ENCODE assay signal across 23 cellular contexts in the genomic region with DNA sequence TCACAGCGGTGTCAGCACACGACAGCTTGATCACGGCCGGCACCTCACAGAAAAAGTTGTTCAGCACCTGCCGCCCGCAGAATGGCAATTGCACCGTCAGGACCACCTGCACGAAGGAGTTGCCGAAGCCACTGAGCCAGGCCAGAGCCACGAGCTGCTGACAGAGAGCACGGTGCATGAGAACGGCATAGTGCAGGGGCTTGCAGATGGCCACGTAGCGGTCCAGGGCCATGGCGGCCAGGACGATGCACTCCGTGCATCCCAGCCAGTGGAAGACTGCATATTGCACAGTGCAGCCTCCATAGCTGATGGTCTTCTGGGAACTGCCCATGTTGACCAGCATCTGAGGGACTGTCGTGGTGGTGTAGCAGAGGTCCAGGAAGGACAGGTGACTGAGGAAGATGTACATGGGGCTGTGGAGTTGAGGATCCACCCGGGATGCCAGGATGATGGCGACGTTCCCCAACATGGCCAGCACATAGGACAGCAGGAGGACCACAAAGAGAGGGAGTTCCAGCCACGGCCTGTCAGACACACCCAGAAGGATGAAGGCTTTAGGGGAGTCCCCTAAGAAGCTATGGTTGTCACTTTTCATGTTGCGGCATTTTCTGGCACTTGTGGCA. TPM values are rescaled to one million over a fixed set of nuclear protein-coding genes. Genes with fewer than 3 reads are reported as not detected.
DNase-seq lines count a peak whose midpoint lies in the region; ATAC-seq and TF ChIP-seq lines count a peak whose summit lies in the region.
"Had no signal": no experiment of that assay in that cellular context is flagged by ENCODE, and none has a peak within 500 bp of the region (broad histone marks: within the 10 kb centered on the region; RNA-seq: fewer than 3 reads in every experiment).

No MANE protein-coding gene starts in this region.

- no peak overlapping the region for H3K27ac Mint-ChIP-seq in natural killer cell treated with Interleukin-12 subunit alpha and Interleukin-12 subunit beta and Interleukin-15 and Interleukin-18, amount 100 ng/mL, for 72 hours
- H3K27ac Mint-ChIP-seq in natural killer cell (no peak overlapping the region), WTC11 (no peak overlapping the region)
- H3K27ac Mint-ChIP-seq in naive thymus-derived CD4-positive, alpha-beta T cell = no peak overlapping the region
- no peak overlapping the region for H3K27ac Mint-ChIP-seq in stimulated activated memory B cell treated with anti-CD40 and anti-IgM and Interleukin-4, amounts not matched to agents 10 μg/mL and 1 μg/mL and 100 μg/mL, for 72 hours
- H3K27ac Mint-ChIP-seq: CD4-positive, alpha-beta T cell had no signal

- ATAC-seq in natural killer cell treated with Interleukin-12 subunit alpha and Interleukin-12 subunit beta and Interleukin-15 and Interleukin-18, amount 100 ng/mL, for 72 hours = peak; percentile 17 to 24
- ATAC-seq in natural killer cell (no peak), WTC11 (no peak)
- ATAC-seq in naive thymus-derived CD4-positive, alpha-beta T cell = peak; percentile 30
- ATAC-seq in stimulated activated memory B cell treated with anti-CD40 and anti-IgM and Interleukin-4, amounts not matched to agents 10 μg/mL and 1 μg/mL and 100 μg/mL, for 72 hours = peak; percentile 8
- ATAC-seq: HCT116 had no signal

- no peaks in the 10 kb centered on the region for H3K4me1 Mint-ChIP-seq in natural killer cell treated with Interleukin-12 subunit alpha and Interleukin-12 subunit beta and Interleukin-15 and Interleukin-18, amount 100 ng/mL, for 72 hours (ENCODE audit: low read depth in 2 of 2)
- H3K4me1 Mint-ChIP-seq in natural killer cell (peaks cover 0 to 4% of the 10 kb centered on the region in 2 donors), WTC11 (peaks cover 17% of the 10 kb centered on the region)
- H3K4me1 Mint-ChIP-seq in naive thymus-derived CD4-positive, alpha-beta T cell = peaks cover 0 to 17% (median 8%) of the 10 kb centered on the region in 7 donors
- H3K4me1 Mint-ChIP-seq in stimulated activated memory B cell treated with anti-CD40 and anti-IgM and Interleukin-4, amounts not matched to agents 10 μg/mL and 1 μg/mL and 100 μg/mL, for 72 hours = peaks cover 10% of the 10 kb centered on the region

- CTCF ChIA-PET in WTC11 (lab: Charles Lee) = interaction anchor here (1.1 to 2.1 kb wide), 2 partner anchors 10 to 78 kb away, joined by 3 to 12 read pairs; no protein-coding TSS in a partner anchor
- CTCF ChIA-PET in naive thymus-derived CD4-positive, alpha-beta T cell (lab: Charles Lee) = no interaction called here
- CTCF ChIA-PET in A673 (lab: Charles Lee) = no interaction called here

- H3K27me3 Mint-ChIP-seq in natural killer cell treated with Interleukin-12 subunit alpha and Interleukin-12 subunit beta and Interleukin-15 and Interleukin-18, amount 100 ng/mL, for 72 hours = peaks cover 18 to 19% of the 10 kb centered on the region in 2 donors
- H3K27me3 Mint-ChIP-seq in natural killer cell (ENCODE audit: low read depth in 2 of 2) = peaks cover 5 to 11% of the 10 kb centered on the region in 2 donors
- H3K27me3 Mint-ChIP-seq in WTC11 (ENCODE audit: low read depth) = peaks cover 2% of the 10 kb centered on the region; the same call in 1 of the 2 replicates
- H3K27me3 Mint-ChIP-seq in naive thymus-derived CD4-positive, alpha-beta T cell = peaks cover 0 to 6% (median 0%) of the 10 kb centered on the region in 5 donors
- H3K27me3 Mint-ChIP-seq in stimulated activated memory B cell treated with anti-CD40 and anti-IgM and Interleukin-4, amounts not matched to agents 10 μg/mL and 1 μg/mL and 100 μg/mL, for 72 hours = peaks cover 10% of the 10 kb centered on the region
- H3K27me3 Mint-ChIP-seq: CD4-positive, alpha-beta T cell had no signal

- H3K4me1 ChIP-seq in naive thymus-derived CD4-positive, alpha-beta T cell (ENCODE audit: control insufficient read depth in 2 of 2, insufficient read depth in 2 of 2, low read length in 2 of 2) = no peaks in the 10 kb centered on the region
- no peaks in the 10 kb centered on the region for H3K4me1 ChIP-seq in A673 (ENCODE audit: insufficient read depth, low read length, poor library complexity, severe bottlenecking)
- H3K4me1 ChIP-seq: BE2C had no signal

- no peak for DNase-seq in natural killer cell treated with Interleukin-12 subunit alpha and Interleukin-12 subunit beta and Interleukin-15 and Interleukin-18, amount 100 ng/mL, for 72 hours (ENCODE audit: low spot score)
- DNase-seq in natural killer cell (no peak), WTC11 (ENCODE audit: low spot score) (no peak), NCI-H2081 (lab: John Stamatoyannopoulos, UW) (no peak), A673 (ENCODE audit: low spot score) (no peak)
- DNase-seq in naive thymus-derived CD4-positive, alpha-beta T cell = no peak
- DNase-seq: ACHN; BE2C; C1 segment of cervical spinal cord; CD4-positive, alpha-beta T cell; DMS153; DMS79; GDM1; GOT3; H7; HFFc6; IMR-90 had no signal

- H3K36me3 ChIP-seq in naive thymus-derived CD4-positive, alpha-beta T cell (ENCODE audit: control insufficient read depth in 2 of 3, insufficient read depth in 3 of 3, low read length in 3 of 3) = peaks cover 0 to 20% (median 4%) of the 10 kb centered on the region in 3 experiments
- H3K36me3 ChIP-seq in A673 (ENCODE audit: insufficient read depth, low read length, poor library complexity, severe bottlenecking) = no peaks in the 10 kb centered on the region
- H3K36me3 ChIP-seq: BE2C had no signal

- H3K27me3 ChIP-seq in naive thymus-derived CD4-positive, alpha-beta T cell (ENCODE audit: control insufficient read depth in 2 of 2, insufficient read depth in 2 of 2, low read length in 2 of 2) = no peaks in the 10 kb centered on the region
- peaks cover 9% of the 10 kb centered on the region for H3K27me3 ChIP-seq in A673 (replicated peaks; ENCODE audit: insufficient read depth, low read depth, low read length, poor library complexity)

- intact Hi-C loops in natural killer cell (cut with micrococcal nuclease) (no loop called here), A673 (cut with micrococcal nuclease; ENCODE audit: unreplicated experiment) (no loop called here)
- intact Hi-C loops in naive thymus-derived CD4-positive, alpha-beta T cell (cut with micrococcal nuclease) = no loop called here

- H3K9me3 Mint-ChIP-seq in natural killer cell treated with Interleukin-12 subunit alpha and Interleukin-12 subunit beta and Interleukin-15 and Interleukin-18, amount 100 ng/mL, for 72 hours = no peaks in the 10 kb centered on the region
- no peaks in the 10 kb centered on the region for H3K9me3 Mint-ChIP-seq in natural killer cell
- no peaks in the 10 kb centered on the region for H3K9me3 Mint-ChIP-seq in WTC11
- H3K9me3 Mint-ChIP-seq in naive thymus-derived CD4-positive, alpha-beta T cell = peaks cover 0 to 1% (median 0%) of the 10 kb centered on the region in 11 donors
- H3K9me3 Mint-ChIP-seq in stimulated activated memory B cell treated with anti-CD40 and anti-IgM and Interleukin-4, amounts not matched to agents 10 μg/mL and 1 μg/mL and 100 μg/mL, for 72 hours = peaks cover under 1% of the 10 kb centered on the region
- H3K9me3 Mint-ChIP-seq: CD4-positive, alpha-beta T cell; HFFc6 had no signal

- H3K27ac ChIP-seq in naive thymus-derived CD4-positive, alpha-beta T cell (ENCODE audit: low read depth, low read length) = no peak overlapping the region
- H3K27ac ChIP-seq in A673 (ENCODE audit: low read depth, low read length, poor library complexity, severe bottlenecking) = no peak overlapping the region
- H3K27ac ChIP-seq: HL-60 had no signal

- no peak for TF ChIP-seq CTCF in natural killer cell (IDR thresholded peaks at IDR 0.05)
- TF ChIP-seq CTCF in WTC11 (IDR thresholded peaks at IDR 0.05) = no peak
- TF ChIP-seq CTCF in A673 (conservative IDR thresholded peaks at IDR 0.05; ENCODE audit: low read depth, low read length) = no peak

- no peak overlapping the region for H3K4me3 Mint-ChIP-seq in natural killer cell treated with Interleukin-12 subunit alpha and Interleukin-12 subunit beta and Interleukin-15 and Interleukin-18, amount 100 ng/mL, for 72 hours
- H3K4me3 Mint-ChIP-seq in natural killer cell = no peak overlapping the region
- no peak overlapping the region for H3K4me3 Mint-ChIP-seq in WTC11
- H3K4me3 Mint-ChIP-seq in naive thymus-derived CD4-positive, alpha-beta T cell = no peak overlapping the region
- H3K4me3 Mint-ChIP-seq in stimulated activated memory B cell treated with anti-CD40 and anti-IgM and Interleukin-4, amounts not matched to agents 10 μg/mL and 1 μg/mL and 100 μg/mL, for 72 hours = no peak overlapping the region
- H3K4me3 Mint-ChIP-seq: CD4-positive, alpha-beta T cell had no signal

- H3K9me3 ChIP-seq in naive thymus-derived CD4-positive, alpha-beta T cell (ENCODE audit: control insufficient read depth in 2 of 3, low read length in 3 of 3) = no peaks in the 10 kb centered on the region
- no peaks in the 10 kb centered on the region for H3K9me3 ChIP-seq in A673 (ENCODE audit: low read depth, low read length, poor library complexity, severe bottlenecking)
- H3K9me3 ChIP-seq: BE2C had no signal

- POLR2A ChIA-PET in WTC11 (lab: Charles Lee) (no interaction called here), A673 (lab: Charles Lee; ENCODE audit: low non-redundant PET) (no interaction called here)
- POLR2A ChIA-PET in naive thymus-derived CD4-positive, alpha-beta T cell (lab: Charles Lee) = no interaction called here

- no peak overlapping the region for H3K4me3 ChIP-seq in naive thymus-derived CD4-positive, alpha-beta T cell (ENCODE audit: low read length)
- H3K4me3 ChIP-seq in A673 (ENCODE audit: low read depth, low read length, poor library complexity, severe bottlenecking) = no peak overlapping the region

- peaks cover 3% of the 10 kb centered on the region for H3K36me3 Mint-ChIP-seq in natural killer cell treated with Interleukin-12 subunit alpha and Interleukin-12 subunit beta and Interleukin-15 and Interleukin-18, amount 100 ng/mL, for 72 hours
- H3K36me3 Mint-ChIP-seq in natural killer cell (peaks cover 12% of the 10 kb centered on the region), WTC11 (no peaks in the 10 kb centered on the region)
- peaks cover 0 to 30% (median 21%) of the 10 kb centered on the region in 5 donors for H3K36me3 Mint-ChIP-seq in naive thymus-derived CD4-positive, alpha-beta T cell
- H3K36me3 Mint-ChIP-seq in stimulated activated memory B cell treated with anti-CD40 and anti-IgM and Interleukin-4, amounts not matched to agents 10 μg/mL and 1 μg/mL and 100 μg/mL, for 72 hours = peaks cover 2% of the 10 kb centered on the region

- BruUV-seq in A673 (replicated peaks; lab: Mats Ljungman, UMichigan) = no TSS peak

RNA-seq across cellular contexts. Expression of gene OR2B11, which starts 6.4 kb away (rescaled TPM):
- not detected for total RNA-seq in natural killer cell treated with Interleukin-12 subunit alpha and Interleukin-12 subunit beta and Interleukin-15 and Interleukin-18, amount 100 ng/mL, for 72 hours
- not detected for total RNA-seq in natural killer cell
- total RNA-seq in WTC11 (2021) = not detected in 3 replicates
- total RNA-seq in naive thymus-derived CD4-positive, alpha-beta T cell = not detected
- under 1 TPM in 1 of 2 donors, not detected in 1; 0.12 TPM for polyA plus RNA-seq in naive thymus-derived CD4-positive, alpha-beta T cell
- not detected in 2 replicates for total RNA-seq in A673 (2021)
- total RNA-seq: A172; CD4-positive, alpha-beta T cell; Daoy; H7; HFFc6; HT1080; IMR-90 had no signal
- polyA plus RNA-seq: IMR-90 had no signal

RNA-seq across cellular contexts. Expression of gene NLRP3, which starts 35.5 kb away (rescaled TPM):
- 1 to 10 TPM; 2.3 to 3.5 TPM for total RNA-seq in natural killer cell treated with Interleukin-12 subunit alpha and Interleukin-12 subunit beta and Interleukin-15 and Interleukin-18, amount 100 ng/mL, for 72 hours
- 10 to 100 TPM; 11.3 to 34.1 (median 11.7) TPM for total RNA-seq in natural killer cell
- 0.11 to 0.25 TPM (median 0.11 TPM) in 3 replicates for total RNA-seq in WTC11 (2021)
- total RNA-seq in naive thymus-derived CD4-positive, alpha-beta T cell = 10 to 100 TPM in 2 of 5 experiments, 1 to 10 TPM in 2, under 1 TPM in 1; 0.70 to 90.6 (median 4.6) TPM
- polyA plus RNA-seq in naive thymus-derived CD4-positive, alpha-beta T cell = 1 to 10 TPM; 1.4 to 4.6 TPM
- not detected in 2 replicates for total RNA-seq in A673 (2021)
- polyA plus RNA-seq: IMR-90 had no signal

Comparison
In these comparisons a context has a peak if more than half of its experiments do, and no peak if none do; other contexts are left out.
1. ATAC-seq: peak in natural killer cell treated with Interleukin-12 subunit alpha and Interleukin-12 subunit beta and Interleukin-15 and Interleukin-18, amount 100 ng/mL, for 72 hours (2 of 2), naive thymus-derived CD4-positive, alpha-beta T cell (single experiment) and stimulated activated memory B cell treated with anti-CD40 and anti-IgM and Interleukin-4, amounts not matched to agents 10 μg/mL and 1 μg/mL and 100 μg/mL, for 72 hours (single experiment); none in natural killer cell (0 of 3) and WTC11 (single experiment).